In genomic region chr3:107198522-107199271, GRCh38 we compare ENCODE assay signal across 12 cellular contexts.
DNase-seq lines count a peak whose midpoint lies in the region; ATAC-seq lines count a peak whose summit lies in the region.
"Had no signal": no experiment of that assay in that cellular context is flagged by ENCODE, and none has a peak within 500 bp of the region (broad histone marks: within the 10 kb centered on the region; RNA-seq: fewer than 3 reads in every experiment).

No MANE protein-coding gene starts in this region.

- 37% methylated on average over 9 of the region's 9 CpGs for WGBS in right cardiac atrium

- DNase-seq in EH (ENCODE audit: low read depth): peak; percentile 66
- DNase-seq in caudate nucleus (lab: John Stamatoyannopoulos, UW): peak in 13 of 61 donors; percentile 2 to 36 (median 14)
- DNase-seq in right cardiac atrium: peak; percentile 69 to 81 (median 81)
- no peak for DNase-seq in sciatic nerve (ENCODE audit: low spot score)
- DNase-seq in midbrain (lab: John Stamatoyannopoulos, UW): no peak
- no peak for DNase-seq in germinal center (ENCODE audit: low spot score)
- no peak for DNase-seq in left lobe of liver (ENCODE audit: low spot score)
- DNase-seq: NCI-H1436 treated with DMSO at 0.1 percent for 48 hours; stimulated activated naive CD4-positive, alpha-beta T cell treated with Interleukin-2 at 50 U/mL for 16 hours had no signal

- no peak overlapping the region for H3K4me3 ChIP-seq in right cardiac atrium (ENCODE audit: low read length)
- H3K4me3 ChIP-seq: BLaER1 treated with 17β-estradiol and CSF1 and Interleukin-3, amounts not matched to agents 10 nM and 100 nM had no signal

- intact Hi-C loops in right cardiac atrium (cut with DNase I) (no loop called here), sciatic nerve (cut with DNase I) (no loop called here)

- peak overlapping the region; percentile 2 for H3K27ac ChIP-seq in caudate nucleus (ENCODE audit: low read depth, low read length)
- peak overlapping the region; percentile 82 for H3K27ac ChIP-seq in right cardiac atrium (ENCODE audit: low read length)
- H3K27ac ChIP-seq: BLaER1 treated with 17β-estradiol and CSF1 and Interleukin-3, amounts not matched to agents 10 nM and 100 nM had no signal

- H3K9me3 ChIP-seq in right cardiac atrium (ENCODE audit: control insufficient read depth, low read length): no peaks in the 10 kb centered on the region
- H3K9me3 ChIP-seq: BLaER1 treated with 17β-estradiol and CSF1 and Interleukin-3, amounts not matched to agents 10 nM and 100 nM had no signal

- H3K4me1 ChIP-seq in right cardiac atrium (ENCODE audit: control insufficient read depth, insufficient read depth, low read length): peaks cover 7% of the 10 kb centered on the region
- H3K4me1 ChIP-seq: BLaER1 treated with 17β-estradiol and CSF1 and Interleukin-3, amounts not matched to agents 10 nM and 100 nM had no signal

- H3K27me3 ChIP-seq in right cardiac atrium (ENCODE audit: control insufficient read depth, insufficient read depth): no peaks in the 10 kb centered on the region
- H3K27me3 ChIP-seq: BLaER1 treated with 17β-estradiol and CSF1 and Interleukin-3, amounts not matched to agents 10 nM and 100 nM had no signal

- peak; percentile 94 to 97 for ATAC-seq in right cardiac atrium
- peak; percentile 89 for ATAC-seq in sciatic nerve
- ATAC-seq in HG02759 (IDR thresholded peaks at IDR 0.05; ENCODE audit: unreplicated experiment): no peak
- ATAC-seq in left lobe of liver: no peak
- ATAC-seq: HepG2 had no signal

Comparison
In these comparisons a context has a peak if more than half of its experiments do, and no peak if none do; other contexts are left out.
1. DNase-seq: peak in EH (single experiment) and right cardiac atrium (3 of 3); none in sciatic nerve (single experiment), midbrain (single experiment), germinal center (single experiment) and left lobe of liver (single experiment).
2. ATAC-seq: peak in right cardiac atrium (2 of 2) and sciatic nerve (single experiment); none in HG02759 (single experiment) and left lobe of liver (single experiment).